Comparison of ENCODE assay signal across 17 cellular contexts in genomic region chr2:234679151-234679765, GRCh38.
A peak's percentile ranks its signal among the peaks of the same experiment; 100 is the strongest.
DNase-seq lines count a peak whose midpoint lies in the region; ATAC-seq and TF ChIP-seq lines count a peak whose summit lies in the region.
"Had no signal": no experiment of that assay in that cellular context is flagged by ENCODE, and none has a peak within 500 bp of the region (broad histone marks: within the 10 kb centered on the region; RNA-seq: fewer than 3 reads in every experiment).

No MANE protein-coding gene starts in this region.

- TF ChIP-seq CTCF in AG10803 (conservative IDR thresholded peaks at IDR 0.05; ENCODE audit: low read length) (no peak), WI38 (IDR thresholded peaks at IDR 0.05; ENCODE audit: low read depth, low read length) (no peak), fibroblast of mammary gland (conservative IDR thresholded peaks at IDR 0.05; ENCODE audit: control insufficient read depth, insufficient read depth, low read depth, low read length) (no peak)

- no peaks in the 10 kb centered on the region for H3K36me3 Mint-ChIP-seq in natural killer cell treated with Interleukin-12 subunit alpha and Interleukin-12 subunit beta and Interleukin-15 and Interleukin-18, amount 100 ng/mL, for 72 hours
- H3K36me3 Mint-ChIP-seq: naive thymus-derived CD8-positive, alpha-beta T cell had no signal

- H3K27me3 Mint-ChIP-seq in natural killer cell treated with Interleukin-12 subunit alpha and Interleukin-12 subunit beta and Interleukin-15 and Interleukin-18, amount 100 ng/mL, for 72 hours: peaks cover 3 to 18% of the 10 kb centered on the region in 2 donors
- H3K27me3 Mint-ChIP-seq: activated CD4-positive, alpha-beta T cell treated with anti-CD3 and anti-CD28 coated beads for 36 hours had no signal

- no peak overlapping the region for H3K27ac Mint-ChIP-seq in natural killer cell treated with Interleukin-12 subunit alpha and Interleukin-12 subunit beta and Interleukin-15 and Interleukin-18, amount 100 ng/mL, for 72 hours
- H3K27ac Mint-ChIP-seq: activated CD4-positive, alpha-beta T cell treated with anti-CD3 and anti-CD28 coated beads for 36 hours; activated naive CD8-positive, alpha-beta T cell treated with anti-CD3 and anti-CD28 coated beads, Interleukin-2, amount 50 U/mL, for 24 hours; activated T-cell treated with anti-CD3 and anti-CD28 coated beads, Interleukin-2, amount 50 U/mL, for 24 hours; naive thymus-derived CD8-positive, alpha-beta T cell; T-helper 1 cell treated with Interleukin-12 subunit alpha and Interleukin-12 subunit beta and Interleukin-4 antibody, amounts not matched to agents 30 μg/mL and 1 μg/mL, for 36 hours had no signal

- H3K9me3 Mint-ChIP-seq in natural killer cell treated with Interleukin-12 subunit alpha and Interleukin-12 subunit beta and Interleukin-15 and Interleukin-18, amount 100 ng/mL, for 72 hours: peaks cover 7% of the 10 kb centered on the region
- H3K9me3 Mint-ChIP-seq: activated naive CD8-positive, alpha-beta T cell treated with anti-CD3 and anti-CD28 coated beads, Interleukin-2, amount 50 U/mL, for 24 hours; activated T-cell treated with anti-CD3 and anti-CD28 coated beads, Interleukin-2, amount 50 U/mL, for 24 hours; T-helper 1 cell treated with Interleukin-12 subunit alpha and Interleukin-12 subunit beta and Interleukin-4 antibody, amounts not matched to agents 30 μg/mL and 1 μg/mL, for 36 hours had no signal

- peaks cover 7 to 8% of the 10 kb centered on the region in 2 donors for H3K4me1 Mint-ChIP-seq in natural killer cell treated with Interleukin-12 subunit alpha and Interleukin-12 subunit beta and Interleukin-15 and Interleukin-18, amount 100 ng/mL, for 72 hours (ENCODE audit: low read depth in 2 of 2)
- H3K4me1 Mint-ChIP-seq: activated CD4-positive, alpha-beta T cell treated with anti-CD3 and anti-CD28 coated beads for 36 hours; activated naive CD8-positive, alpha-beta T cell treated with anti-CD3 and anti-CD28 coated beads, Interleukin-2, amount 50 U/mL, for 24 hours had no signal

- H3K4me3 Mint-ChIP-seq in natural killer cell treated with Interleukin-12 subunit alpha and Interleukin-12 subunit beta and Interleukin-15 and Interleukin-18, amount 100 ng/mL, for 72 hours: no peak overlapping the region
- H3K4me3 Mint-ChIP-seq: activated CD4-positive, alpha-beta T cell treated with anti-CD3 and anti-CD28 coated beads for 36 hours; activated naive CD8-positive, alpha-beta T cell treated with anti-CD3 and anti-CD28 coated beads, Interleukin-2, amount 50 U/mL, for 24 hours; activated T-cell treated with anti-CD3 and anti-CD28 coated beads, Interleukin-2, amount 50 U/mL, for 24 hours; naive thymus-derived CD8-positive, alpha-beta T cell; T-helper 1 cell treated with Interleukin-12 subunit alpha and Interleukin-12 subunit beta and Interleukin-4 antibody, amounts not matched to agents 30 μg/mL and 1 μg/mL, for 36 hours had no signal

- peak overlapping the region; percentile 33 for H3K4me3 ChIP-seq in AG10803 (ENCODE audit: low read length)
- H3K4me3 ChIP-seq in WI38 (ENCODE audit: low read depth, low read length): peak overlapping the region; percentile 43
- H3K4me3 ChIP-seq in fibroblast of mammary gland (ENCODE audit: control insufficient read depth, low read depth, low read length): peak overlapping the region; percentile 12
- peak overlapping the region; percentile 10 for H3K4me3 ChIP-seq in skeletal muscle cell (ENCODE audit: low read depth, low read length)
- H3K4me3 ChIP-seq: dorsolateral prefrontal cortex had no signal

- peak; percentile 77 for DNase-seq in AG10803 (ENCODE audit: low read depth)
- DNase-seq in fibroblast of mammary gland (ENCODE audit: low read depth): peak; percentile 79
- no peak for DNase-seq in skeletal muscle cell (ENCODE audit: low read depth)
- no peak for DNase-seq in natural killer cell treated with Interleukin-12 subunit alpha and Interleukin-12 subunit beta and Interleukin-15 and Interleukin-18, amount 100 ng/mL, for 72 hours (ENCODE audit: low spot score)
- no peak for DNase-seq in activated gamma-delta T cell treated with Interleukin-2 at 50 U/mL for 16 hours
- DNase-seq: activated CD4-positive, alpha-beta T cell treated with anti-CD3 and anti-CD28 coated beads for 36 hours; activated naive CD8-positive, alpha-beta T cell treated with anti-CD3 and anti-CD28 coated beads, Interleukin-2, amount 50 U/mL, for 24 hours; activated T-cell treated with anti-CD3 and anti-CD28 coated beads, Interleukin-2, amount 50 U/mL, for 24 hours; AML-193; naive thymus-derived CD8-positive, alpha-beta T cell; NCI-H1417 treated with DMSO at 0.1 percent for 48 hours; NCI-H510A treated with DMSO at 0.1 percent for 48 hours had no signal

- ATAC-seq in HG02610 (IDR thresholded peaks at IDR 0.05; ENCODE audit: unreplicated experiment) (no peak), HG03342 (IDR thresholded peaks at IDR 0.05; ENCODE audit: unreplicated experiment) (no peak)
- no peak for ATAC-seq in natural killer cell treated with Interleukin-12 subunit alpha and Interleukin-12 subunit beta and Interleukin-15 and Interleukin-18, amount 100 ng/mL, for 72 hours
- ATAC-seq: activated CD4-positive, alpha-beta T cell treated with anti-CD3 and anti-CD28 coated beads for 36 hours; activated naive CD8-positive, alpha-beta T cell treated with anti-CD3 and anti-CD28 coated beads, Interleukin-2, amount 50 U/mL, for 24 hours; naive thymus-derived CD8-positive, alpha-beta T cell had no signal

Comparison
In these comparisons a context has a peak if more than half of its experiments do, and no peak if none do; other contexts are left out.
1. DNase-seq: peak in AG10803 (single experiment) and fibroblast of mammary gland (single experiment); none in skeletal muscle cell (single experiment), natural killer cell treated with Interleukin-12 subunit alpha and Interleukin-12 subunit beta and Interleukin-15 and Interleukin-18, amount 100 ng/mL, for 72 hours (single experiment) and activated gamma-delta T cell treated with Interleukin-2 at 50 U/mL for 16 hours (single experiment).
2. Peak in every context shown above with its lines, with median percentiles within 50 percentile points of each other: H3K4me3 ChIP-seq.